ENCODE assay signal across 20 cellular contexts in genomic region chr12:58253663-58254062, GRCh38.
"Had no signal": no experiment of that assay in that cellular context is flagged by ENCODE, and none has a peak within 500 bp of the region (broad histone marks: within the 10 kb centered on the region; RNA-seq: fewer than 3 reads in every experiment).

No MANE protein-coding gene starts in this region.

- H3K36me3 Mint-ChIP-seq: activated naive CD4-positive, alpha-beta T cell treated with anti-CD3 and anti-CD28 coated beads, Interleukin-2, amount 10 ng/mL, durations not matched to agents 7 days and 5 days had no signal

- DNase-seq: activated CD4-positive, alpha-beta T cell treated with anti-CD3 and anti-CD28 coated beads for 1 hour; activated CD8-positive, alpha-beta memory T cell treated with anti-CD3 and anti-CD28 coated beads for 24 hours; activated CD8-positive, alpha-beta memory T cell treated with anti-CD3 and anti-CD28 coated beads, Interleukin-2, amount 50 U/mL, for 48 hours; activated effector memory CD4-positive, alpha-beta T cell treated with Interleukin-2 at 50 U/mL for 16 hours; activated naive CD4-positive, alpha-beta T cell treated with anti-CD3 and anti-CD28 coated beads, Interleukin-2, amount 10 ng/mL, durations not matched to agents 7 days and 5 days; activated naive CD8-positive, alpha-beta T cell treated with anti-CD3 and anti-CD28 coated beads, Interleukin-2, amount 50 U/mL, for 24 hours; activated T-cell treated with anti-CD3 and anti-CD28 coated beads, Interleukin-2, amount 50 U/mL, for 48 hours; aorta; brain microvascular endothelial cell; effector CD8-positive, alpha-beta T cell; hypothalamus; islet precursor cell; lower lobe of right lung; nephron progenitor cell; nucleus accumbens; posterior cingulate gyrus; stimulated activated naive CD4-positive, alpha-beta T cell had no signal

- H3K9me3 Mint-ChIP-seq: activated naive CD4-positive, alpha-beta T cell treated with anti-CD3 and anti-CD28 coated beads, Interleukin-2, amount 10 ng/mL, durations not matched to agents 7 days and 5 days; activated naive CD8-positive, alpha-beta T cell treated with anti-CD3 and anti-CD28 coated beads, Interleukin-2, amount 50 U/mL, for 24 hours; T-helper 1 cell treated with Interleukin-12 subunit alpha and Interleukin-12 subunit beta and Interleukin-4 antibody, amounts not matched to agents 30 μg/mL and 1 μg/mL, for 36 hours had no signal

- H3K4me1 ChIP-seq: lower lobe of right lung had no signal

- H3K4me1 Mint-ChIP-seq: activated naive CD4-positive, alpha-beta T cell treated with anti-CD3 and anti-CD28 coated beads, Interleukin-2, amount 10 ng/mL, durations not matched to agents 7 days and 5 days; activated naive CD8-positive, alpha-beta T cell treated with anti-CD3 and anti-CD28 coated beads, Interleukin-2, amount 50 U/mL, for 24 hours had no signal

- H3K4me3 Mint-ChIP-seq: activated naive CD4-positive, alpha-beta T cell treated with anti-CD3 and anti-CD28 coated beads, Interleukin-2, amount 10 ng/mL, durations not matched to agents 7 days and 5 days; activated naive CD8-positive, alpha-beta T cell treated with anti-CD3 and anti-CD28 coated beads, Interleukin-2, amount 50 U/mL, for 24 hours; nephron progenitor cell; T-helper 1 cell treated with Interleukin-12 subunit alpha and Interleukin-12 subunit beta and Interleukin-4 antibody, amounts not matched to agents 30 μg/mL and 1 μg/mL, for 36 hours had no signal

- H3K27me3 ChIP-seq: brain microvascular endothelial cell had no signal

- H3K27ac ChIP-seq: brain microvascular endothelial cell, coronary artery, lower lobe of right lung had no signal

- H3K36me3 ChIP-seq: brain microvascular endothelial cell, lower lobe of right lung had no signal

- ATAC-seq: activated naive CD8-positive, alpha-beta T cell treated with anti-CD3 and anti-CD28 coated beads, Interleukin-2, amount 50 U/mL, for 24 hours; lower lobe of right lung had no signal

- H3K27ac Mint-ChIP-seq: activated naive CD4-positive, alpha-beta T cell treated with anti-CD3 and anti-CD28 coated beads, Interleukin-2, amount 10 ng/mL, durations not matched to agents 7 days and 5 days; activated naive CD8-positive, alpha-beta T cell treated with anti-CD3 and anti-CD28 coated beads, Interleukin-2, amount 50 U/mL, for 24 hours; nephron progenitor cell; T-helper 1 cell treated with Interleukin-12 subunit alpha and Interleukin-12 subunit beta and Interleukin-4 antibody, amounts not matched to agents 30 μg/mL and 1 μg/mL, for 36 hours had no signal

- H3K4me3 ChIP-seq: coronary artery, lower lobe of right lung had no signal

- H3K27me3 Mint-ChIP-seq: activated naive CD4-positive, alpha-beta T cell treated with anti-CD3 and anti-CD28 coated beads, Interleukin-2, amount 10 ng/mL, durations not matched to agents 7 days and 5 days had no signal

- FAIRE-seq: frontal cortex had no signal
